12 cellular contexts compared by ENCODE assay signal in the genomic region with DNA sequence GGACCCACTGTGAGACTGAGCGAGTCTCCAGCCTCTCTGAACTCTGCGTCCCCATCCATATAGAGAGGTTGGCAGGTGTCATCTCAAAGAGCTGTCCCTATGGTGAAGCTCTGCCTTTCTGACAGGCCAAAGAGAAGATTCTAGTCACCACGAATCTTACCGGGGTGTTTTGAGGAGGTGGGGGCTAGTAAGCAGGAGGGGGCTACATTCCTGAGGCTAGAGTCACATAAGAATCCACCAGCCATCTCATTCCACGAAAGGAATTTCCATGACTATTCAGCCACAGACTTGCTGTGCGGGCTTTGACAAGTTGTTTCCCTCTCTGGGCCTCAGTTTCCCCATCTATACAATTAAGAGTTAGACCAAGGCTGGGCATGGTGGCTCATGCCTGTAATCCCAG. TPM values are rescaled to one million over a fixed set of nuclear protein-coding genes. Genes with fewer than 3 reads are reported as not detected.
DNase-seq lines count a peak whose midpoint lies in the region; TF ChIP-seq lines count a peak whose summit lies in the region.
"Had no signal": no experiment of that assay in that cellular context is flagged by ENCODE, and none has a peak within 500 bp of the region (broad histone marks: within the 10 kb centered on the region; RNA-seq: fewer than 3 reads in every experiment).

No MANE protein-coding gene starts in this region.

- DNase-seq in AG10803 (ENCODE audit: low read depth) (peak; percentile 83), glomerular visceral epithelial cell (ENCODE audit: extremely low spot score) (peak; percentile 78), renal cortical epithelial cell (ENCODE audit: low read depth) (peak; percentile 50), NCI-H510A (lab: John Stamatoyannopoulos, UW) (no peak), globus pallidus (ENCODE audit: low spot score) (no peak), NCI-H2196 (lab: John Stamatoyannopoulos, UW; ENCODE audit: unreplicated experiment) (no peak), GF-D8 (lab: John Stamatoyannopoulos, UW) (no peak)
- DNase-seq: CD8-positive, alpha-beta memory T cell; NCI-H510A treated with DMSO at 0.1 percent for 48 hours had no signal

- TF ChIP-seq CTCF in AG10803 (conservative IDR thresholded peaks at IDR 0.05; ENCODE audit: low read length): no peak
- TF ChIP-seq CTCF in VCaP (conservative IDR thresholded peaks at IDR 0.05): no peak

- peak overlapping the region; percentile 82; the same call in 1 of the 2 replicates for H3K27ac ChIP-seq in VCaP
- H3K27ac ChIP-seq: neutrophil had no signal

- H3K4me3 ChIP-seq in AG10803 (ENCODE audit: low read length): peak overlapping the region; percentile 23

RNA-seq across cellular contexts. Expression of a gene that starts 16.3 kb away (rescaled TPM):
- 0.30 and 0.52 TPM in 2 replicates for total RNA-seq in renal cortical epithelial cell

RNA-seq across cellular contexts. Expression of a gene that starts 27.2 kb away (rescaled TPM):
- total RNA-seq in renal cortical epithelial cell: not detected in 2 replicates
- total RNA-seq: CD8-positive, alpha-beta memory T cell; epithelial cell of proximal tubule had no signal

RNA-seq across cellular contexts. Expression of a gene that starts 50.5 kb away (rescaled TPM):
- total RNA-seq in renal cortical epithelial cell: not detected in 2 replicates
- total RNA-seq: CD8-positive, alpha-beta memory T cell; epithelial cell of proximal tubule had no signal

RNA-seq across cellular contexts. Expression of a gene that starts 53.0 kb away (rescaled TPM):
- total RNA-seq in renal cortical epithelial cell: not detected in 2 replicates
- total RNA-seq: epithelial cell of proximal tubule had no signal

Comparison
In these comparisons a context has a peak if more than half of its experiments do, and no peak if none do; other contexts are left out.
1. DNase-seq: peak in AG10803 (single experiment), glomerular visceral epithelial cell (single experiment) and renal cortical epithelial cell (single experiment); none in NCI-H510A (single experiment), globus pallidus (single experiment), NCI-H2196 (single experiment) and GF-D8 (single experiment).